1 cellular context compared by ENCODE assay signal in the genomic region with DNA sequence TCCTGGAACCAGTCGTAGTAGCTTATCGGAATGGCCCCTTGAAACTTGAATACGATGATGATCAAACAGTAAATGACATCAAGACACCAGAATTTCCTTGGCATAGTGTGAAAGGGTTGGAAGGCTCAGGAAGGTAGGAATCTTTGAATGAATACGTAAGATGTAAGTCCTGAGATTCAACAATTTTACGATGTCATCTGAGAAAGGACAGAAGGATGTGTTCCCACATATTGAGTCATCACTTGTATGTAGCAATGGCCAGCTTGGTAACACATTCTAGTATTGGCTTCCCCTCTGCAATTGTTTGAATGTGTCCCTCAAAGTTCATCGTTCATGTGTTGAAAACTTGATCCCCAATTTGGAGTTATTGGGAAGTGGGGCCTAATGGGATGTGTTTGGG.
TF ChIP-seq lines count a peak whose summit lies in the region.

No MANE protein-coding gene starts in this region.

TF ChIP-seq in K562, 482 proteins besides CTCF, POLR2A, EP300 and RAD21:
- TF ChIP-seq ZNF695 (CRISPR knock-in tag; IDR thresholded peaks at IDR 0.05) (no peak), CBX1 (IDR thresholded peaks at IDR 0.05; ENCODE audit: low read depth) (no peak), HDAC3 (IDR thresholded peaks at IDR 0.05; ENCODE audit: borderline replicate concordance, partially characterized antibody) (no peak), CBFB (CRISPR knock-in tag; IDR thresholded peaks at IDR 0.05) (no peak), NBN (IDR thresholded peaks at IDR 0.05; ENCODE audit: low read depth) (no peak)
- TF ChIP-seq, protein P1, sequence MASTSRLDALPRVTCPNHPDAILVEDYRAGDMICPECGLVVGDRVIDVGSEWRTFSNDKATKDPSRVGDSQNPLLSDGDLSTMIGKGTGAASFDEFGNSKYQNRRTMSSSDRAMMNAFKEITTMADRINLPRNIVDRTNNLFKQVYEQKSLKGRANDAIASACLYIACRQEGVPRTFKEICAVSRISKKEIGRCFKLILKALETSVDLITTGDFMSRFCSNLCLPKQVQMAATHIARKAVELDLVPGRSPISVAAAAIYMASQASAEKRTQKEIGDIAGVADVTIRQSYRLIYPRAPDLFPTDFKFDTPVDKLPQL (IDR thresholded peaks at IDR 0.05; ENCODE audit: extremely low read depth, insufficient read length), result no peak
- TF ChIP-seq, protein P2, sequence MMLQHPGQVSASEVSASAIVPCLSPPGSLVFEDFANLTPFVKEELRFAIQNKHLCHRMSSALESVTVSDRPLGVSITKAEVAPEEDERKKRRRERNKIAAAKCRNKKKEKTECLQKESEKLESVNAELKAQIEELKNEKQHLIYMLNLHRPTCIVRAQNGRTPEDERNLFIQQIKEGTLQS (IDR thresholded peaks at IDR 0.05), result peak; percentile 39
- TF ChIP-seq, protein P2 (CRISPR knock-in tag; conservative IDR thresholded peaks at IDR 0.05), result no peak
